In the genomic region with DNA sequence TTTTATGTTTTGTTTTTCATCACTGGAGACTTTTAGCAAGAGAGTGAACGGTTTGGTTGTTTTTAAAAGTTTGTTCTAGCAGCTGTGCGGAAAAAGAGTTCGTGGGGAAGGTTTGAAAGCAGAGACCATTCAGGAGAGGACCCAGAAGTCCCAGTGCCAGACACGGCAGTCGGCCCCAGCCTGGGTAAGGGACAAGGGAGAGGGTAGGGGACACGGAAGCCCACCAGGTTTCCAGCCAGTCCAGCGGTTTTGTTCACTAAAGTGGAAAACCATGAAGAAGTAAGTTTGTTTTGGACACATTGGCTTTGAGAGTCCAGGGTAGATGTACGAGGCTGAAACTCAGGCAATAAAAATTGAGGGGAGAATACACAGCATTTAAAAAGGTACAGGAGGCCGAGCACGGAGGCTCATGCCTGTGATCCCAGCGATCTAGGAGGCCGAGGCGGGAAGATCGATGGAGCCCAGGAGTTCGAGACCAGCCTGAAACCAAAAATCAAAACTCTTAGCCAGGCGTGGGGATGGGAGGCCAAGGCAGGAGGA, we compare ENCODE assay signal across 1 cellular context.
TF ChIP-seq lines count a peak whose summit lies in the region.

No MANE protein-coding gene starts in this region.

TF ChIP-seq in K562, 482 proteins besides CTCF, POLR2A, EP300 and RAD21:
- TF ChIP-seq, protein P1, sequence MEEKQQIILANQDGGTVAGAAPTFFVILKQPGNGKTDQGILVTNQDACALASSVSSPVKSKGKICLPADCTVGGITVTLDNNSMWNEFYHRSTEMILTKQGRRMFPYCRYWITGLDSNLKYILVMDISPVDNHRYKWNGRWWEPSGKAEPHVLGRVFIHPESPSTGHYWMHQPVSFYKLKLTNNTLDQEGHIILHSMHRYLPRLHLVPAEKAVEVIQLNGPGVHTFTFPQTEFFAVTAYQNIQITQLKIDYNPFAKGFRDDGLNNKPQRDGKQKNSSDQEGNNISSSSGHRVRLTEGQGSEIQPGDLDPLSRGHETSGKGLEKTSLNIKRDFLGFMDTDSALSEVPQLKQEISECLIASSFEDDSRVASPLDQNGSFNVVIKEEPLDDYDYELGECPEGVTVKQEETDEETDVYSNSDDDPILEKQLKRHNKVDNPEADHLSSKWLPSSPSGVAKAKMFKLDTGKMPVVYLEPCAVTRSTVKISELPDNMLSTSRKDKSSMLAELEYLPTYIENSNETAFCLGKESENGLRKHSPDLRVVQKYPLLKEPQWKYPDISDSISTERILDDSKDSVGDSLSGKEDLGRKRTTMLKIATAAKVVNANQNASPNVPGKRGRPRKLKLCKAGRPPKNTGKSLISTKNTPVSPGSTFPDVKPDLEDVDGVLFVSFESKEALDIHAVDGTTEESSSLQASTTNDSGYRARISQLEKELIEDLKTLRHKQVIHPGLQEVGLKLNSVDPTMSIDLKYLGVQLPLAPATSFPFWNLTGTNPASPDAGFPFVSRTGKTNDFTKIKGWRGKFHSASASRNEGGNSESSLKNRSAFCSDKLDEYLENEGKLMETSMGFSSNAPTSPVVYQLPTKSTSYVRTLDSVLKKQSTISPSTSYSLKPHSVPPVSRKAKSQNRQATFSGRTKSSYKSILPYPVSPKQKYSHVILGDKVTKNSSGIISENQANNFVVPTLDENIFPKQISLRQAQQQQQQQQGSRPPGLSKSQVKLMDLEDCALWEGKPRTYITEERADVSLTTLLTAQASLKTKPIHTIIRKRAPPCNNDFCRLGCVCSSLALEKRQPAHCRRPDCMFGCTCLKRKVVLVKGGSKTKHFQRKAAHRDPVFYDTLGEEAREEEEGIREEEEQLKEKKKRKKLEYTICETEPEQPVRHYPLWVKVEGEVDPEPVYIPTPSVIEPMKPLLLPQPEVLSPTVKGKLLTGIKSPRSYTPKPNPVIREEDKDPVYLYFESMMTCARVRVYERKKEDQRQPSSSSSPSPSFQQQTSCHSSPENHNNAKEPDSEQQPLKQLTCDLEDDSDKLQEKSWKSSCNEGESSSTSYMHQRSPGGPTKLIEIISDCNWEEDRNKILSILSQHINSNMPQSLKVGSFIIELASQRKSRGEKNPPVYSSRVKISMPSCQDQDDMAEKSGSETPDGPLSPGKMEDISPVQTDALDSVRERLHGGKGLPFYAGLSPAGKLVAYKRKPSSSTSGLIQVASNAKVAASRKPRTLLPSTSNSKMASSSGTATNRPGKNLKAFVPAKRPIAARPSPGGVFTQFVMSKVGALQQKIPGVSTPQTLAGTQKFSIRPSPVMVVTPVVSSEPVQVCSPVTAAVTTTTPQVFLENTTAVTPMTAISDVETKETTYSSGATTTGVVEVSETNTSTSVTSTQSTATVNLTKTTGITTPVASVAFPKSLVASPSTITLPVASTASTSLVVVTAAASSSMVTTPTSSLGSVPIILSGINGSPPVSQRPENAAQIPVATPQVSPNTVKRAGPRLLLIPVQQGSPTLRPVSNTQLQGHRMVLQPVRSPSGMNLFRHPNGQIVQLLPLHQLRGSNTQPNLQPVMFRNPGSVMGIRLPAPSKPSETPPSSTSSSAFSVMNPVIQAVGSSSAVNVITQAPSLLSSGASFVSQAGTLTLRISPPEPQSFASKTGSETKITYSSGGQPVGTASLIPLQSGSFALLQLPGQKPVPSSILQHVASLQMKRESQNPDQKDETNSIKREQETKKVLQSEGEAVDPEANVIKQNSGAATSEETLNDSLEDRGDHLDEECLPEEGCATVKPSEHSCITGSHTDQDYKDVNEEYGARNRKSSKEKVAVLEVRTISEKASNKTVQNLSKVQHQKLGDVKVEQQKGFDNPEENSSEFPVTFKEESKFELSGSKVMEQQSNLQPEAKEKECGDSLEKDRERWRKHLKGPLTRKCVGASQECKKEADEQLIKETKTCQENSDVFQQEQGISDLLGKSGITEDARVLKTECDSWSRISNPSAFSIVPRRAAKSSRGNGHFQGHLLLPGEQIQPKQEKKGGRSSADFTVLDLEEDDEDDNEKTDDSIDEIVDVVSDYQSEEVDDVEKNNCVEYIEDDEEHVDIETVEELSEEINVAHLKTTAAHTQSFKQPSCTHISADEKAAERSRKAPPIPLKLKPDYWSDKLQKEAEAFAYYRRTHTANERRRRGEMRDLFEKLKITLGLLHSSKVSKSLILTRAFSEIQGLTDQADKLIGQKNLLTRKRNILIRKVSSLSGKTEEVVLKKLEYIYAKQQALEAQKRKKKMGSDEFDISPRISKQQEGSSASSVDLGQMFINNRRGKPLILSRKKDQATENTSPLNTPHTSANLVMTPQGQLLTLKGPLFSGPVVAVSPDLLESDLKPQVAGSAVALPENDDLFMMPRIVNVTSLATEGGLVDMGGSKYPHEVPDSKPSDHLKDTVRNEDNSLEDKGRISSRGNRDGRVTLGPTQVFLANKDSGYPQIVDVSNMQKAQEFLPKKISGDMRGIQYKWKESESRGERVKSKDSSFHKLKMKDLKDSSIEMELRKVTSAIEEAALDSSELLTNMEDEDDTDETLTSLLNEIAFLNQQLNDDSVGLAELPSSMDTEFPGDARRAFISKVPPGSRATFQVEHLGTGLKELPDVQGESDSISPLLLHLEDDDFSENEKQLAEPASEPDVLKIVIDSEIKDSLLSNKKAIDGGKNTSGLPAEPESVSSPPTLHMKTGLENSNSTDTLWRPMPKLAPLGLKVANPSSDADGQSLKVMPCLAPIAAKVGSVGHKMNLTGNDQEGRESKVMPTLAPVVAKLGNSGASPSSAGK (IDR thresholded peaks at IDR 0.05) = peak; percentile 38
- TF ChIP-seq KDM1A (IDR thresholded peaks at IDR 0.05) = peak; percentile 47 to 56; a peak in 1 of 4 replicates
- TF ChIP-seq, protein P2, sequence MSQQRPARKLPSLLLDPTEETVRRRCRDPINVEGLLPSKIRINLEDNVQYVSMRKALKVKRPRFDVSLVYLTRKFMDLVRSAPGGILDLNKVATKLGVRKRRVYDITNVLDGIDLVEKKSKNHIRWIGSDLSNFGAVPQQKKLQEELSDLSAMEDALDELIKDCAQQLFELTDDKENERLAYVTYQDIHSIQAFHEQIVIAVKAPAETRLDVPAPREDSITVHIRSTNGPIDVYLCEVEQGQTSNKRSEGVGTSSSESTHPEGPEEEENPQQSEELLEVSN (IDR thresholded peaks at IDR 0.05; ENCODE audit: borderline replicate concordance in 1 of 2, extremely low read depth in 1 of 2, insufficient read depth in 1 of 2, insufficient read length in 1 of 2, low read depth in 1 of 2, low read length in 1 of 2, poor library complexity in 1 of 2, severe bottlenecking in 1 of 2) = peak in 1 of 2 experiments; percentile 39
- TF ChIP-seq ZNF668 (CRISPR knock-in tag; IDR thresholded peaks at IDR 0.05) = no peak
- TF ChIP-seq CCAR2 (IDR thresholded peaks at IDR 0.05; ENCODE audit: low read depth, low read length) = no peak
- no peak for TF ChIP-seq FOXJ2 (tag; IDR thresholded peaks at IDR 0.05)
- TF ChIP-seq, protein P3, sequence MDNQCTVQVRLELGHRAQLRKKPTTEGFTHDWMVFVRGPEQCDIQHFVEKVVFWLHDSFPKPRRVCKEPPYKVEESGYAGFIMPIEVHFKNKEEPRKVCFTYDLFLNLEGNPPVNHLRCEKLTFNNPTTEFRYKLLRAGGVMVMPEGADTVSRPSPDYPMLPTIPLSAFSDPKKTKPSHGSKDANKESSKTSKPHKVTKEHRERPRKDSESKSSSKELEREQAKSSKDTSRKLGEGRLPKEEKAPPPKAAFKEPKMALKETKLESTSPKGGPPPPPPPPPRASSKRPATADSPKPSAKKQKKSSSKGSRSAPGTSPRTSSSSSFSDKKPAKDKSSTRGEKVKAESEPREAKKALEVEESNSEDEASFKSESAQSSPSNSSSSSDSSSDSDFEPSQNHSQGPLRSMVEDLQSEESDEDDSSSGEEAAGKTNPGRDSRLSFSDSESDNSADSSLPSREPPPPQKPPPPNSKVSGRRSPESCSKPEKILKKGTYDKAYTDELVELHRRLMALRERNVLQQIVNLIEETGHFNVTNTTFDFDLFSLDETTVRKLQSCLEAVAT (IDR thresholded peaks at IDR 0.05) = peak in 1 of 2 experiments; percentile 28; a peak in 1 of 4 replicates
- no peak for TF ChIP-seq ARID1B (IDR thresholded peaks at IDR 0.05)
- TF ChIP-seq SIRT6 (IDR thresholded peaks at IDR 0.05; ENCODE audit: low read depth, low read length) = no peak
- no peak for TF ChIP-seq CEBPB (tag; IDR thresholded peaks at IDR 0.05)
- no peak for TF ChIP-seq CREB1 (IDR thresholded peaks at IDR 0.05)
- TF ChIP-seq CREB1 (CRISPR knock-in tag; IDR thresholded peaks at IDR 0.05) = no peak
- TF ChIP-seq MCM7 (IDR thresholded peaks at IDR 0.05) = no peak
- no peak for TF ChIP-seq NFATC3 (IDR thresholded peaks at IDR 0.05)
- no peak for TF ChIP-seq IRF2 (CRISPR knock-in tag; IDR thresholded peaks at IDR 0.05)
- no peak for TF ChIP-seq ZNF436 (CRISPR knock-in tag; IDR thresholded peaks at IDR 0.05)
- TF ChIP-seq ZFPM2 (CRISPR knock-in tag; IDR thresholded peaks at IDR 0.05) = no peak
- TF ChIP-seq, protein P4, sequence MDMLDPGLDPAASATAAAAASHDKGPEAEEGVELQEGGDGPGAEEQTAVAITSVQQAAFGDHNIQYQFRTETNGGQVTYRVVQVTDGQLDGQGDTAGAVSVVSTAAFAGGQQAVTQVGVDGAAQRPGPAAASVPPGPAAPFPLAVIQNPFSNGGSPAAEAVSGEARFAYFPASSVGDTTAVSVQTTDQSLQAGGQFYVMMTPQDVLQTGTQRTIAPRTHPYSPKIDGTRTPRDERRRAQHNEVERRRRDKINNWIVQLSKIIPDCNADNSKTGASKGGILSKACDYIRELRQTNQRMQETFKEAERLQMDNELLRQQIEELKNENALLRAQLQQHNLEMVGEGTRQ (CRISPR knock-in tag; IDR thresholded peaks at IDR 0.05) = no peak
